7 cellular contexts compared by ENCODE assay signal in genomic region chr7:73266719-73267368, GRCh38. TPM values are rescaled to one million over a fixed set of nuclear protein-coding genes. Genes with fewer than 3 reads are reported as not detected.
DNase-seq lines count a peak whose midpoint lies in the region; ATAC-seq lines count a peak whose summit lies in the region.
"Not testable (repeated sequence)": the region's sequence is repeated elsewhere in the genome, so short reads cannot be mapped to it uniquely, and the experiment has no call there.

No MANE protein-coding gene starts in this region.

- intact Hi-C loops in left cardiac atrium (cut with DNase I) = not testable (repeated sequence)

- ATAC-seq in GM18870 (IDR thresholded peaks at IDR 0.05; ENCODE audit: unreplicated experiment) (peak; percentile 84), GM21367 (IDR thresholded peaks at IDR 0.05; ENCODE audit: unreplicated experiment) (peak; percentile 66), HG02588 (IDR thresholded peaks at IDR 0.05; ENCODE audit: unreplicated experiment) (peak; percentile 79), HG03039 (IDR thresholded peaks at IDR 0.05; ENCODE audit: unreplicated experiment) (peak; percentile 89), HG03442 (IDR thresholded peaks at IDR 0.05; ENCODE audit: unreplicated experiment) (peak; percentile 82), left cardiac atrium (peak; percentile 71 to 91)
- peak; percentile 82 to 84 for ATAC-seq in activated CD4-positive, CD25-positive, alpha-beta regulatory T cell treated with anti-CD3 and anti-CD28 coated beads, Interleukin-2, amount 50 U/mL, for 24 hours

- not testable (repeated sequence) for DNase-seq in left cardiac atrium

RNA-seq across cellular contexts. Expression of gene NSUN5, which starts 41.8 kb away (rescaled TPM):
- total RNA-seq in left cardiac atrium = 10 to 100 TPM; 15.5 to 15.6 TPM
